ENCODE assay signal across 1 cellular context in genomic region chr7:100874577-100875355, GRCh38.
A peak's percentile ranks its signal among the peaks of the same experiment; 100 is the strongest.
TF ChIP-seq lines count a peak whose summit lies in the region.

SRRT (plus strand) TSS chr7:100875103; CDS start chr7:100875591, 488 bp downstream.

TF ChIP-seq in K562, 482 proteins besides CTCF, POLR2A, EP300 and RAD21 (continued from another document and continues in another):
- TF ChIP-seq CREB3L1 (IDR thresholded peaks at IDR 0.05; ENCODE audit: borderline replicate concordance, low read depth) (peak; percentile 88), HINFP (tag; conservative IDR thresholded peaks at IDR 0.05; ENCODE audit: low read depth) (no peak), SMAD3 (CRISPR knock-in tag; conservative IDR thresholded peaks at IDR 0.05) (peak; percentile 92), E2F1 (CRISPR knock-in tag; IDR thresholded peaks at IDR 0.05) (peak; percentile 89), FOXK1 (CRISPR knock-in tag; IDR thresholded peaks at IDR 0.05; ENCODE audit: borderline replicate concordance) (peak; percentile 76; the same call in 1 of the 2 replicates), ILK (tag; IDR thresholded peaks at IDR 0.05; ENCODE audit: borderline replicate concordance, low read depth) (no peak), ZNF217 (CRISPR knock-in tag; IDR thresholded peaks at IDR 0.05) (no peak), SMARCB1 (IDR thresholded peaks at IDR 0.05; ENCODE audit: insufficient read length, low read depth) (no peak), SMC3 (conservative IDR thresholded peaks at IDR 0.05; ENCODE audit: insufficient read depth, low read depth, low read length) (0 out of 2 replicates have a peak, but pooled peaks have one; percentile 5), XRCC5 (IDR thresholded peaks at IDR 0.05; ENCODE audit: low read depth, low read length) (no peak; the same call in 1 of the 2 replicates), RBM39 (optimal IDR thresholded peaks at IDR 0.05; ENCODE audit: low read depth, low read length) (peak; percentile 87), XRCC4 (IDR thresholded peaks at IDR 0.05; ENCODE audit: extremely low read depth, insufficient read depth, insufficient read length) (no peak), DACH1 (IDR thresholded peaks at IDR 0.05; ENCODE audit: partially characterized antibody) (no peak), RBFOX2 (IDR thresholded peaks at IDR 0.05; ENCODE audit: low read depth, low read length) (peak; percentile 98), POLR3A (IDR thresholded peaks at IDR 0.05; ENCODE audit: borderline replicate concordance, extremely low read depth, insufficient read depth, insufficient read length) (no peak), PREB (CRISPR knock-in tag; IDR thresholded peaks at IDR 0.05) (no peak), ZNF589 (CRISPR knock-in tag; IDR thresholded peaks at IDR 0.05; ENCODE audit: low read depth) (peak; percentile 83; the same call in 1 of the 2 replicates), ZBTB49 (CRISPR knock-in tag; IDR thresholded peaks at IDR 0.05; ENCODE audit: borderline replicate concordance) (no peak), KLF10 (CRISPR knock-in tag; IDR thresholded peaks at IDR 0.05) (no peak), ZNF408 (CRISPR knock-in tag; IDR thresholded peaks at IDR 0.05; ENCODE audit: low read depth) (no peak), MAZ (CRISPR knock-in tag; conservative IDR thresholded peaks at IDR 0.05 in 1 of 2, IDR thresholded peaks at IDR 0.05 in 1 of 2) (peak; percentile 21 to 83; a peak in 3 of 4 replicates), LCOR (CRISPR knock-in tag; IDR thresholded peaks at IDR 0.05) (peak; percentile 65; the same call in 1 of the 2 replicates), ZBTB9 (CRISPR knock-in tag; IDR thresholded peaks at IDR 0.05) (peak; percentile 84), SRF (CRISPR knock-in tag; IDR thresholded peaks at IDR 0.05) (0 out of 4 replicates have a peak, but pooled peaks of 1 of the 2 experiments have one; percentile 65), SNAPC5 (CRISPR knock-in tag; IDR thresholded peaks at IDR 0.05) (no peak), ZNF347 (CRISPR knock-in tag; IDR thresholded peaks at IDR 0.05; ENCODE audit: low read depth) (no peak), TAL1 (IDR thresholded peaks at IDR 0.05) (no peak), NCOR1 (IDR thresholded peaks at IDR 0.05) (no peak; the same call in 1 of the 2 replicates), MXD1 (CRISPR knock-in tag; IDR thresholded peaks at IDR 0.05; ENCODE audit: borderline replicate concordance, poor library complexity, severe bottlenecking) (no peak), ZNF398 (CRISPR knock-in tag; IDR thresholded peaks at IDR 0.05) (no peak), LARP7 (IDR thresholded peaks at IDR 0.05) (no peak), NCOA4 (IDR thresholded peaks at IDR 0.05; ENCODE audit: partially characterized antibody) (no peak), MLX (CRISPR knock-in tag; conservative IDR thresholded peaks at IDR 0.05) (peak in 1 of 2 experiments; percentile 34; a peak in 1 of 4 replicates), GABPB2 (CRISPR knock-in tag; conservative IDR thresholded peaks at IDR 0.05) (no peak), DLX4 (CRISPR knock-in tag; IDR thresholded peaks at IDR 0.05) (no peak), NFIC (IDR thresholded peaks at IDR 0.05) (peak; percentile 56), STAT5A (IDR thresholded peaks at IDR 0.05; ENCODE audit: borderline replicate concordance, low read length) (0 out of 2 replicates have a peak, but pooled peaks have one; percentile 12), ZNF140 (CRISPR knock-in tag; IDR thresholded peaks at IDR 0.05) (no peak), CREB1 (IDR thresholded peaks at IDR 0.05) (peak; percentile 71; the same call in 1 of the 2 replicates), CREB1 (CRISPR knock-in tag; IDR thresholded peaks at IDR 0.05) (peak; percentile 85), TFAM (CRISPR knock-in tag; conservative IDR thresholded peaks at IDR 0.05) (no peak), PTTG1 (tag; IDR thresholded peaks at IDR 0.05; ENCODE audit: low read depth) (no peak), ZNF609 (CRISPR knock-in tag; IDR thresholded peaks at IDR 0.05; ENCODE audit: borderline replicate concordance) (peak; percentile 19; the same call in 1 of the 2 replicates), NFRKB (IDR thresholded peaks at IDR 0.05; ENCODE audit: low read depth) (peak; percentile 99), TAF7 (tag; IDR thresholded peaks at IDR 0.05) (peak; percentile 90), DMBX1 (CRISPR knock-in tag; IDR thresholded peaks at IDR 0.05; ENCODE audit: borderline replicate concordance) (peak; percentile 71; the same call in 1 of the 2 replicates), ILF3 (IDR thresholded peaks at IDR 0.05; ENCODE audit: borderline replicate concordance) (no peak), FOXA1 (IDR thresholded peaks at IDR 0.05; ENCODE audit: borderline replicate concordance) (no peak), SRSF1 (IDR thresholded peaks at IDR 0.05; ENCODE audit: low read depth, low read length) (no peak)
